In genomic region chr14:63297387-63297786, GRCh38 we compare ENCODE assay signal across 37 cellular contexts. TPM values are rescaled to one million over a fixed set of nuclear protein-coding genes. Genes with fewer than 3 reads are reported as not detected.
"Had no signal": no experiment of that assay in that cellular context is flagged by ENCODE, and none has a peak within 500 bp of the region (broad histone marks: within the 10 kb centered on the region; RNA-seq: fewer than 3 reads in every experiment).

No MANE protein-coding gene starts in this region.

- FAIRE-seq: islet of Langerhans, kidney had no signal

- H3K4me1 ChIP-seq: left lung, lower lobe of right lung, right lobe of liver, vagina had no signal

- H3K36me3 ChIP-seq: lower lobe of right lung, ovary, right lobe of liver, vagina had no signal

- H3K27me3 ChIP-seq: hepatocyte, left lung, ovary, right atrium auricular region, right lobe of liver, tibial nerve, vagina had no signal

- H3K9me3 ChIP-seq: left lung, lower lobe of right lung, mucosa of descending colon, ovary, right atrium auricular region, right lobe of liver, vagina had no signal

- H3K27me3 Mint-ChIP-seq: type B pancreatic cell had no signal

- H3K36me3 Mint-ChIP-seq: naive thymus-derived CD4-positive, alpha-beta T cell; stimulated activated memory B cell treated with anti-CD40 and anti-IgM and Interleukin-4, amounts not matched to agents 10 μg/mL and 1 μg/mL and 100 μg/mL, for 72 hours; type B pancreatic cell had no signal

- DNase-seq: kidney; left colon; left lung; lower lobe of right lung; mammary epithelial cell; mesenchymal stem cell; midbrain; mucosa of descending colon; naive thymus-derived CD4-positive, alpha-beta T cell; ovary; right lobe of liver; stimulated activated CD4-positive, alpha-beta T cell treated with anti-CD3 and anti-CD28 coated beads, Interleukin-1b, Interleukin-23, amount 100 ng/mL, for 48 hours; stimulated activated CD4-positive, alpha-beta T cell treated with anti-CD3 and anti-CD28 coated beads, Interleukin-2, amount 100 ng/mL, for 48 hours; stimulated activated CD4-positive, alpha-beta T cell treated with anti-CD3 and anti-CD28 coated beads, Interleukin-4, amount 100 ng/mL, for 4 hours; stimulated activated CD8-positive, alpha-beta memory T cell treated with anti-CD3 and anti-CD28 coated beads, Interleukin-4, amount 100 ng/mL, for 48 hours; stimulated activated naive CD4-positive, alpha-beta T cell treated with Interleukin-2 at 50 U/mL for 16 hours; stimulated activated naive CD8-positive, alpha-beta T cell treated with anti-CD3 and anti-CD28 coated beads, Interleukin-15, amount 100 ng/mL, for 72 hours; substantia nigra had no signal

- H3K9me3 Mint-ChIP-seq: natural killer cell treated with Interleukin-12 subunit alpha and Interleukin-12 subunit beta and Interleukin-15 and Interleukin-18, amount 100 ng/mL, for 72 hours; stimulated activated memory B cell treated with anti-CD40 and anti-IgM and Interleukin-4, amounts not matched to agents 10 μg/mL and 1 μg/mL and 100 μg/mL, for 72 hours; stimulated activated naive CD8-positive, alpha-beta T cell treated with anti-CD3 and anti-CD28 coated beads, Interleukin-15, amount 100 ng/mL, for 72 hours had no signal

- H2AFZ ChIP-seq: hepatocyte had no signal

- H3K4me3 Mint-ChIP-seq: naive thymus-derived CD4-positive, alpha-beta T cell; stimulated activated memory B cell treated with anti-CD40 and anti-IgM and Interleukin-4, amounts not matched to agents 10 μg/mL and 1 μg/mL and 100 μg/mL, for 72 hours; stimulated activated naive CD8-positive, alpha-beta T cell treated with anti-CD3 and anti-CD28 coated beads, Interleukin-15, amount 100 ng/mL, for 72 hours; type B pancreatic cell had no signal

- H3K27ac Mint-ChIP-seq: naive thymus-derived CD4-positive, alpha-beta T cell; progenitor cell of endocrine pancreas; stimulated activated memory B cell treated with anti-CD40 and anti-IgM and Interleukin-4, amounts not matched to agents 10 μg/mL and 1 μg/mL and 100 μg/mL, for 72 hours; stimulated activated naive CD8-positive, alpha-beta T cell treated with anti-CD3 and anti-CD28 coated beads, Interleukin-15, amount 100 ng/mL, for 72 hours; type B pancreatic cell had no signal

- H3K4me2 ChIP-seq: hepatocyte, smooth muscle cell had no signal

- ATAC-seq: left colon; left lung; lower lobe of right lung; mucosa of descending colon; naive thymus-derived CD4-positive, alpha-beta T cell; natural killer cell treated with Interleukin-12 subunit alpha and Interleukin-12 subunit beta and Interleukin-15 and Interleukin-18, amount 100 ng/mL, for 72 hours; right lobe of liver; stimulated activated memory B cell treated with anti-CD40 and anti-IgM and Interleukin-4, amounts not matched to agents 10 μg/mL and 1 μg/mL and 100 μg/mL, for 72 hours; stimulated activated naive CD8-positive, alpha-beta T cell treated with anti-CD3 and anti-CD28 coated beads, Interleukin-15, amount 100 ng/mL, for 72 hours had no signal

- H3K79me2 ChIP-seq: hepatocyte had no signal

- H3K4me3 ChIP-seq: hepatocyte, left lung, lower lobe of right lung, mucosa of descending colon, ovary, right atrium auricular region, right lobe of liver, smooth muscle cell, tibial nerve, vagina had no signal

- H3K27ac ChIP-seq: hepatocyte, ovary, right lobe of liver, vagina had no signal

RNA-seq across cellular contexts. Expression of gene GPHB5, which starts 21.3 kb away (rescaled TPM):
- total RNA-seq: hepatocyte; kidney; left colon; left lung; liver; lower lobe of right lung; mammary epithelial cell; mucosa of descending colon; myocyte; naive thymus-derived CD4-positive, alpha-beta T cell; natural killer cell treated with Interleukin-12 subunit alpha and Interleukin-12 subunit beta and Interleukin-15 and Interleukin-18, amount 100 ng/mL, for 72 hours; omental fat pad; ovary; progenitor cell of endocrine pancreas; pulmonary artery endothelial cell; renal cortical epithelial cell; right atrium auricular region; right lobe of liver; skeletal muscle tissue; smooth muscle cell; temporal lobe; tibial nerve; ureter; vagina had no signal
- polyA plus RNA-seq: hepatocyte; liver; mammary epithelial cell; naive thymus-derived CD4-positive, alpha-beta T cell; neural cell; ovary; smooth muscle cell had no signal
